Comparison of ENCODE assay signal across 8 cellular contexts in the genomic region with DNA sequence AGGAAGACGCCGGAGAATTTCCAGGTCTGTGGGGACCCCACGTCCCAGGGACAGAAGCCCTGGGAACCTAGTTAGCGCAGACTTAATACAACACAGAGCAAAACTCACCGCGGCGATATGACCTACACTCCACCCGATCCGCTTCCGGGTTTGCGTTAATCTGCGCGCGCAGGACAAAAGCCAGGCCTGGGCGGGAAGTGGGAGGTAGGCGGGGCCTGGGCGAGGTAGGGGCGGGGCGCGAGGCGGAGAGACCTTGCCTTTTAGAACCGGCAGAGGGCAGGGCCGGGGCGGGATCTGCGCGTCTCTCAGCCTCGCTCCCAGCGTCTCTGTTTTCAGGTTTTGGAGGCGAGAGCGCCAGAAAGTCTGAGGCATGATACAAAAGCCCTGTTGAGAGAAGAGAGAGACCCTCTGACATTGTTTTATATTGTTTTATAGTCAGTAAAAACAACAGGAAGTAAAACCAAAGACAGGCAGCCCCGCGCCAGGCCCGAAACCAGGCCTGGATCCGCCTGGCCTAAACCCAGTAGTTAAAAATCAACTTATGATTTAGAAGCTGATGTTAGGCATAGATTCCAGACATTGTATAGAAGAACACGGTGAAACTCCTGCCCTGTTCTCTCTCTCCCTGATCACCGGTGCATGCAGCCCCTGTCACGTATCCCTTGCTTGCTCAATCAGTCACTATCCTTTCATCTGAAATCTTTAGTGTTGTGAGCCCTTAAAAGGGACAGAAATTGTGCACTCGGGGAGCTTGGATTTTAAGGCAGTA. TPM values are rescaled to one million over a fixed set of nuclear protein-coding genes. Genes with fewer than 3 reads are reported as not detected.
DNase-seq lines count a peak whose midpoint lies in the region; ATAC-seq and TF ChIP-seq lines count a peak whose summit lies in the region.

A gene (minus strand): TSS at position 152 of the 769 bp plus-strand sequence. CDS start 19,150 bp downstream, outside the sequence.

- no peaks in the 10 kb centered on the region for H3K27me3 Mint-ChIP-seq in Caco-2 (ENCODE audit: insufficient read depth, unreplicated experiment)

- H3K4me1 Mint-ChIP-seq in Caco-2 (ENCODE audit: low read depth, unreplicated experiment), result peaks cover 10% of the 10 kb centered on the region

- H3K36me3 Mint-ChIP-seq in Caco-2 (ENCODE audit: insufficient read depth, unreplicated experiment), result peaks cover 29% of the 10 kb centered on the region

- H3K36me3 ChIP-seq in Caco-2 (ENCODE audit: control insufficient read depth, insufficient read depth, low read length) (no peaks in the 10 kb centered on the region), HUES48 (ENCODE audit: control insufficient read depth, insufficient read depth, low read length) (no peaks in the 10 kb centered on the region), NT2/D1 (ENCODE audit: insufficient read depth, insufficient read length, low read length) (peaks cover 14% of the 10 kb centered on the region), endocrine pancreas (ENCODE audit: control insufficient read depth, insufficient read depth, low read length) (no peaks in the 10 kb centered on the region)

- peak; percentile 69 for ATAC-seq in GM21367 (IDR thresholded peaks at IDR 0.05; ENCODE audit: unreplicated experiment)

- peak; percentile 97 to 98 for DNase-seq in Caco-2
- DNase-seq in NT2/D1 (ENCODE audit: low read depth, low spot score), result peak; percentile 88
- peak; percentile 97 for DNase-seq in activated CD8-positive, alpha-beta memory T cell treated with anti-CD3 and anti-CD28 coated beads, Interleukin-2, amount 50 U/mL, for 1 hour (ENCODE audit: extremely low read depth)
- DNase-seq in mesenteric fat pad (ENCODE audit: low spot score), result peak; percentile 100
- peak; percentile 99 for DNase-seq in stimulated activated CD8-positive, alpha-beta memory T cell treated with anti-CD3 and anti-CD28 coated beads, Interleukin-15, amount 100 ng/mL, for 24 hours (ENCODE audit: low read depth)

- intact Hi-C loops in Caco-2 (cut with micrococcal nuclease; ENCODE audit: unreplicated experiment), result loop anchor here (1.0 to 2.0 kb wide), 3 partner anchors 11 to 52 kb away; a partner anchor contains a TSS

- peak within 1 kb of the TSS; percentile 73 for H3K4me3 Mint-ChIP-seq in Caco-2 (ENCODE audit: unreplicated experiment)

- H3K9me3 ChIP-seq in Caco-2 (peaks cover 9% of the 10 kb centered on the region), HUES48 (ENCODE audit: control insufficient read depth, insufficient read depth, low read length) (no peaks in the 10 kb centered on the region), NT2/D1 (ENCODE audit: insufficient read depth, low read length) (no peaks in the 10 kb centered on the region), endocrine pancreas (ENCODE audit: control insufficient read depth, low read length) (no peaks in the 10 kb centered on the region)

- peaks cover 12% of the 10 kb centered on the region for H3K4me1 ChIP-seq in Caco-2
- peaks cover 7% of the 10 kb centered on the region for H3K4me1 ChIP-seq in HUES48 (ENCODE audit: control insufficient read depth, insufficient read depth, low read length)
- H3K4me1 ChIP-seq in NT2/D1 (ENCODE audit: insufficient read depth, insufficient read length), result no peaks in the 10 kb centered on the region
- H3K4me1 ChIP-seq in endocrine pancreas (ENCODE audit: control insufficient read depth, insufficient read depth, low read length), result no peaks in the 10 kb centered on the region

- peaks cover 12% of the 10 kb centered on the region for H3K9me3 Mint-ChIP-seq in Caco-2 (ENCODE audit: unreplicated experiment)

- H3K9ac ChIP-seq in HUES48 (ENCODE audit: low read depth, low read length), result peak within 1 kb of the TSS; percentile 61
- H3K9ac ChIP-seq in NT2/D1 (ENCODE audit: insufficient read length, low read depth), result peak within 1 kb of the TSS; percentile 86
- peak within 1 kb of the TSS; percentile 93 for H3K9ac ChIP-seq in endocrine pancreas (ENCODE audit: control insufficient read depth, insufficient read depth, low read length)

- H3K27me3 ChIP-seq in Caco-2 (replicated peaks; ENCODE audit: control insufficient read depth, insufficient read depth, low read length) (no peaks in the 10 kb centered on the region), HUES48 (ENCODE audit: control insufficient read depth, insufficient read depth, low read length) (no peaks in the 10 kb centered on the region), NT2/D1 (ENCODE audit: insufficient read depth, insufficient read length) (no peaks in the 10 kb centered on the region), endocrine pancreas (ENCODE audit: control insufficient read depth, insufficient read depth, low read length) (no peaks in the 10 kb centered on the region)

- peak in 1 of 2 experiments; percentile 19 for TF ChIP-seq CTCF in Caco-2 (IDR thresholded peaks at IDR 0.05; ENCODE audit: insufficient read depth in 1 of 2, low read depth in 1 of 2, low read length in 1 of 2, severe bottlenecking in 1 of 2, unreplicated experiment in 1 of 2)

- POLR2A ChIA-PET in Caco-2 (lab: Charles Lee), result no interaction called here

- TSS peak; percentile 54 for BruUV-seq in Caco-2 (replicated peaks; lab: Mats Ljungman, UMichigan)

- CTCF ChIA-PET in Caco-2 (lab: Charles Lee), result interaction anchor here (0.6 kb wide), 1 partner anchor 8 kb away, joined by 3 read pairs; no protein-coding TSS in a partner anchor

- H3K27ac Mint-ChIP-seq in Caco-2 (ENCODE audit: unreplicated experiment), result peak within 1 kb of the TSS; percentile 36

- H3K27ac ChIP-seq in HUES48 (ENCODE audit: low read depth, low read length), result peak within 1 kb of the TSS; percentile 96

- H3K4me3 ChIP-seq in Caco-2 (ENCODE audit: low read depth, low read length) (peak within 1 kb of the TSS; percentile 92), HUES48 (ENCODE audit: low read depth, low read length) (peak within 1 kb of the TSS; percentile 95), NT2/D1 (ENCODE audit: insufficient read length, low read depth) (peak within 1 kb of the TSS; percentile 76), endocrine pancreas (ENCODE audit: control insufficient read depth, insufficient read depth, low read length) (peak within 1 kb of the TSS; percentile 83)

RNA-seq across cellular contexts. Expression of the gene that starts here (rescaled TPM):
- total RNA-seq in Caco-2 (2022) (27.5 and 28.5 TPM in 2 replicates), mesenteric fat pad (23.1 TPM)

Comparison
In these comparisons a context has a peak if more than half of its experiments do, and no peak if none do; other contexts are left out.
1. Peak in every context shown above with its lines: DNase-seq, ATAC-seq, H3K4me3 ChIP-seq and H3K27ac ChIP-seq.